In genomic region chr3:180601688-180602666, GRCh38 we compare ENCODE assay signal across 8 cellular contexts. TPM values are rescaled to one million over a fixed set of nuclear protein-coding genes. Genes with fewer than 3 reads are reported as not detected.
DNase-seq lines count a peak whose midpoint lies in the region; ATAC-seq, FAIRE-seq and TF ChIP-seq lines count a peak whose summit lies in the region.

Gene TTC14, plus strand, starts transcription at chr3:180602163. Its CDS starts 99 bp downstream, at chr3:180602262.

- H3K4me3 ChIP-seq in body of pancreas (peak within 1 kb of the TSS; percentile 81 to 82), iPS DF 6.9 (ENCODE audit: low read length) (peak within 1 kb of the TSS; percentile 82), gastrocnemius medialis (peak within 1 kb of the TSS; percentile 84 to 96 (median 90))

- H3K9me3 ChIP-seq in body of pancreas = no peaks in the 10 kb centered on the region
- no peaks in the 10 kb centered on the region for H3K9me3 ChIP-seq in iPS DF 6.9 (ENCODE audit: control insufficient read depth, insufficient read depth, low read length)
- no peaks in the 10 kb centered on the region for H3K9me3 ChIP-seq in gastrocnemius medialis

- FAIRE-seq in TTC549 (lab: Jason Lieb, UNC) = peak; percentile 93

- peak within 1 kb of the TSS; percentile 86 for H3K27ac ChIP-seq in 22Rv1
- H3K27ac ChIP-seq in body of pancreas = peak within 1 kb of the TSS; percentile 64 to 86 (median 77)
- no peak within 1 kb of the TSS for H3K27ac ChIP-seq in iPS DF 6.9 (ENCODE audit: low read length)
- peak within 1 kb of the TSS; percentile 63 to 74 (median 67) for H3K27ac ChIP-seq in gastrocnemius medialis

- peaks cover 0 to 19% of the 10 kb centered on the region in 2 donors for H3K36me3 ChIP-seq in body of pancreas (replicated peaks in 1 of 2; ENCODE audit: insufficient read depth in 1 of 2, low read depth in 2 of 2)
- no peaks in the 10 kb centered on the region; the same call in 1 of the 2 replicates for H3K36me3 ChIP-seq in iPS DF 6.9 (ENCODE audit: control insufficient read depth, insufficient read depth, low read length)
- peaks cover 0 to 39% of the 10 kb centered on the region in 2 donors for H3K36me3 ChIP-seq in gastrocnemius medialis

- TF ChIP-seq POLR2A in body of pancreas (IDR thresholded peaks at IDR 0.05) = peak; percentile 0 to 75 (median 67)
- TF ChIP-seq POLR2A in gastrocnemius medialis (IDR thresholded peaks at IDR 0.05) = peak in 1 of 2 donors; percentile 27

- peaks cover 17% of the 10 kb centered on the region for H3K4me1 ChIP-seq in body of pancreas
- H3K4me1 ChIP-seq in iPS DF 6.9 (ENCODE audit: control insufficient read depth, insufficient read depth, low read length) = no peaks in the 10 kb centered on the region; the same call in 1 of the 2 replicates
- H3K4me1 ChIP-seq in gastrocnemius medialis = peaks cover 14 to 15% of the 10 kb centered on the region in 2 donors

- intact Hi-C loops in body of pancreas (cut with DNase I) (no loop called here), gastrocnemius medialis (cut with DNase I; ENCODE audit: low total_unique reads) (loop anchor here (5.0 kb wide), 1 partner anchor 385 kb away; the partner anchor contains the start of gene DNAJC19)

- WGBS in body of pancreas, 2 donors = 2% methylated on average over 30 to 69 of the region's 70 CpGs
- WGBS in iPS DF 6.9 (ENCODE audit: insufficient coverage, insufficient read length) = no CpG with 5 or more reads among the region's 70 CpGs

- DNase-seq in NCI-H2107 (lab: John Stamatoyannopoulos, UW) = peak; percentile 98
- peak; percentile 91 to 95 (median 94) for DNase-seq in body of pancreas
- DNase-seq in iPS DF 6.9 (ENCODE audit: low read depth, low spot score) = peak; percentile 82
- peak; percentile 75 to 85 for DNase-seq in gastrocnemius medialis

- in situ Hi-C loops in gastrocnemius medialis (cut with MboI; ENCODE audit: low sequenced_read_pairs in 4 of 4) = no loop called here

- TF ChIP-seq CTCF in 22Rv1 (IDR thresholded peaks at IDR 0.05) (peak; percentile 23), body of pancreas (IDR thresholded peaks at IDR 0.05) (peak in 2 of 7 experiments; percentile 9 to 11), gastrocnemius medialis (IDR thresholded peaks at IDR 0.05 in 4 of 5, conservative IDR thresholded peaks at IDR 0.05 in 1 of 5) (no peak)

- ATAC-seq in GM18517 (IDR thresholded peaks at IDR 0.05; ENCODE audit: unreplicated experiment) = peak; percentile 97
- peak; percentile 98 for ATAC-seq in HG03045 (IDR thresholded peaks at IDR 0.05; ENCODE audit: unreplicated experiment)
- peak; percentile 99 for ATAC-seq in body of pancreas
- ATAC-seq in gastrocnemius medialis = peak; percentile 97 to 99

- H3K27me3 ChIP-seq in body of pancreas (no peaks in the 10 kb centered on the region), iPS DF 6.9 (ENCODE audit: control insufficient read depth, insufficient read depth, low read length) (no peaks in the 10 kb centered on the region), gastrocnemius medialis (no peaks in the 10 kb centered on the region)

RNA-seq across cellular contexts. Expression of gene TTC14, which starts in this region (rescaled TPM):
- 10 to 100 TPM; 33.2 to 55.0 TPM for total RNA-seq in body of pancreas
- total RNA-seq in gastrocnemius medialis = 10 to 100 TPM in 1 of 4 donors, 1 to 10 TPM in 3; 5.3 to 14.0 (median 8.8) TPM
